1 cellular context compared by ENCODE assay signal in genomic region chr6:118198746-118199145, GRCh38.
TF ChIP-seq lines count a peak whose summit lies in the region.

No MANE protein-coding gene starts in this region.

TF ChIP-seq in GM23338, 12 proteins besides CTCF, POLR2A, EP300 and RAD21:
- no peak for TF ChIP-seq ZNF331 (CRISPR knock-in tag; IDR thresholded peaks at IDR 0.05; ENCODE audit: low read depth)
- no peak for TF ChIP-seq EZH2phosphoT487 (IDR thresholded peaks at IDR 0.05; ENCODE audit: unreplicated experiment)
- TF ChIP-seq POLR2AphosphoS5 (IDR thresholded peaks at IDR 0.05; ENCODE audit: low read depth): no peak
